21 cellular contexts compared by ENCODE assay signal in genomic region chr4:167129146-167129545, GRCh38.
A peak's percentile ranks its signal among the peaks of the same experiment; 100 is the strongest.
DNase-seq lines count a peak whose midpoint lies in the region; ATAC-seq and TF ChIP-seq lines count a peak whose summit lies in the region.
"Had no signal": no experiment of that assay in that cellular context is flagged by ENCODE, and none has a peak within 500 bp of the region (broad histone marks: within the 10 kb centered on the region; RNA-seq: fewer than 3 reads in every experiment).

No MANE protein-coding gene starts in this region.

- no peak for TF ChIP-seq CTCF in heart right ventricle (IDR thresholded peaks at IDR 0.05)

- peaks cover 0 to 10% (median 0%) of the 10 kb centered on the region in 9 donors for H3K4me1 ChIP-seq in heart right ventricle
- H3K4me1 ChIP-seq: A549, BLaER1, Caco-2 had no signal

- H3K27ac ChIP-seq in heart right ventricle = no peak overlapping the region
- H3K27ac ChIP-seq: A549, BLaER1, C4-2B, GM23248 had no signal

- no peaks in the 10 kb centered on the region for H3K36me3 ChIP-seq in heart right ventricle
- H3K36me3 ChIP-seq: BLaER1 had no signal

- intact Hi-C loops in Right ventricle myocardium inferior (cut with DNase I) = no loop called here
- intact Hi-C loops in left cardiac atrium (cut with DNase I) = no loop called here
- intact Hi-C loops in heart right ventricle (cut with DNase I) = no loop called here
- intact Hi-C loops in cardiac septum (cut with DNase I) = no loop called here
- intact Hi-C loops in left ventricle myocardium superior (cut with micrococcal nuclease) = no loop called here

- ATAC-seq in Right ventricle myocardium inferior = peak; percentile 52
- no peak for ATAC-seq in left cardiac atrium
- peak in 5 of 8 donors; percentile 45 to 86 (median 74) for ATAC-seq in heart right ventricle
- peak; percentile 85 for ATAC-seq in left ventricle myocardium superior
- ATAC-seq: A549; CD8-positive, alpha-beta T cell; GM12878 had no signal

- H3K4me3 ChIP-seq in heart right ventricle = no peak overlapping the region
- H3K4me3 ChIP-seq: A549, BLaER1, GM12878, GM23248 had no signal

- no peaks in the 10 kb centered on the region for H3K27me3 ChIP-seq in heart right ventricle
- H3K27me3 ChIP-seq: BLaER1 had no signal

- WGBS in heart right ventricle, 2 donors = 40 to 54% methylated on average over 1 of the region's 1 CpG

- DNase-seq in Right ventricle myocardium inferior (ENCODE audit: missing footprints) (no peak), left cardiac atrium (no peak), heart right ventricle (no peak), cardiac septum (ENCODE audit: low spot score) (no peak), left ventricle myocardium superior (no peak), EL (no peak), inferior parietal cortex (ENCODE audit: extremely low spot score) (no peak)
- DNase-seq: 8988T; Caco-2; CD4-positive, CD25-positive, alpha-beta regulatory T cell; CD8-positive, alpha-beta T cell; DMS153; DND-41; GDM1; GM23248; H7; HCEC 1CT had no signal

- no peaks in the 10 kb centered on the region for H3K9me3 ChIP-seq in heart right ventricle
- H3K9me3 ChIP-seq: A549, BLaER1, Caco-2 had no signal

Comparison
In these comparisons a context has a peak if more than half of its experiments do, and no peak if none do; other contexts are left out.
1. ATAC-seq: peak in Right ventricle myocardium inferior (single experiment), heart right ventricle (5 of 8) and left ventricle myocardium superior (single experiment); none in left cardiac atrium (0 of 2).